In the genomic region with DNA sequence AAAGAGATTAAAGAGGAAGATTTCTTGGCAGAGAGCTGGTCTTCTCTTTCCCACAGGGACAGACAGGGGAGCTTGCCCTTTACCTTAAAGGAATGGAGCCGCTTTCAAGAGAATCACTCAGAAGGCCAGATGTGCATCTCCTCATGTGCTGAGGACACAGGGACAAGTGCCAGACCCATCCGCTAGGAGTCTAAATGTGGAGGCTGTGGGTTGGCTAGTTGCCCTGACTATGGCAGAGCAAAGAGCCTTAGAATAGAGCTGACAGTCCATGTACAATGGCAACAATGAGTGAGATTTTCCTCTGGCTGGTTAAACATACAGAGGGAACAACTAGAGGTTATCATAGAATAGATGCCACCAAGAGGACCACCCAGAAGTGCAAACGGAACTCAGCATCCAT, we compare ENCODE assay signal across 1 cellular context.
TF ChIP-seq lines count a peak whose summit lies in the region.

No MANE protein-coding gene starts in this region.

TF ChIP-seq in SK-N-SH, 30 proteins besides CTCF, POLR2A, EP300 and RAD21 (continued from another document):
- TF ChIP-seq, protein P1, sequence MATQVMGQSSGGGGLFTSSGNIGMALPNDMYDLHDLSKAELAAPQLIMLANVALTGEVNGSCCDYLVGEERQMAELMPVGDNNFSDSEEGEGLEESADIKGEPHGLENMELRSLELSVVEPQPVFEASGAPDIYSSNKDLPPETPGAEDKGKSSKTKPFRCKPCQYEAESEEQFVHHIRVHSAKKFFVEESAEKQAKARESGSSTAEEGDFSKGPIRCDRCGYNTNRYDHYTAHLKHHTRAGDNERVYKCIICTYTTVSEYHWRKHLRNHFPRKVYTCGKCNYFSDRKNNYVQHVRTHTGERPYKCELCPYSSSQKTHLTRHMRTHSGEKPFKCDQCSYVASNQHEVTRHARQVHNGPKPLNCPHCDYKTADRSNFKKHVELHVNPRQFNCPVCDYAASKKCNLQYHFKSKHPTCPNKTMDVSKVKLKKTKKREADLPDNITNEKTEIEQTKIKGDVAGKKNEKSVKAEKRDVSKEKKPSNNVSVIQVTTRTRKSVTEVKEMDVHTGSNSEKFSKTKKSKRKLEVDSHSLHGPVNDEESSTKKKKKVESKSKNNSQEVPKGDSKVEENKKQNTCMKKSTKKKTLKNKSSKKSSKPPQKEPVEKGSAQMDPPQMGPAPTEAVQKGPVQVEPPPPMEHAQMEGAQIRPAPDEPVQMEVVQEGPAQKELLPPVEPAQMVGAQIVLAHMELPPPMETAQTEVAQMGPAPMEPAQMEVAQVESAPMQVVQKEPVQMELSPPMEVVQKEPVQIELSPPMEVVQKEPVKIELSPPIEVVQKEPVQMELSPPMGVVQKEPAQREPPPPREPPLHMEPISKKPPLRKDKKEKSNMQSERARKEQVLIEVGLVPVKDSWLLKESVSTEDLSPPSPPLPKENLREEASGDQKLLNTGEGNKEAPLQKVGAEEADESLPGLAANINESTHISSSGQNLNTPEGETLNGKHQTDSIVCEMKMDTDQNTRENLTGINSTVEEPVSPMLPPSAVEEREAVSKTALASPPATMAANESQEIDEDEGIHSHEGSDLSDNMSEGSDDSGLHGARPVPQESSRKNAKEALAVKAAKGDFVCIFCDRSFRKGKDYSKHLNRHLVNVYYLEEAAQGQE (IDR thresholded peaks at IDR 0.05; ENCODE audit: low read depth, low read length), result no peak
- TF ChIP-seq MEF2A (IDR thresholded peaks at IDR 0.05; ENCODE audit: borderline replicate concordance, low read depth) (no peak), RCOR1 (IDR thresholded peaks at IDR 0.05; ENCODE audit: low read length) (no peak)
